Comparison of ENCODE assay signal across 8 cellular contexts in genomic region chr3:124780767-124781485, GRCh38. TPM values are rescaled to one million over a fixed set of nuclear protein-coding genes. Genes with fewer than 3 reads are reported as not detected.
DNase-seq lines count a peak whose midpoint lies in the region; ATAC-seq and TF ChIP-seq lines count a peak whose summit lies in the region.

No MANE protein-coding gene starts in this region.

- H3K36me3 ChIP-seq in Loucy (ENCODE audit: insufficient read depth, low read length) (no peaks in the 10 kb centered on the region), brain microvascular endothelial cell (replicated peaks) (peaks cover 12% of the 10 kb centered on the region)

- in situ Hi-C loops in brain microvascular endothelial cell (cut with HindIII; ENCODE audit: low pct_ligation_motif_present, low sequenced_read_pairs), result no loop called here

- H2AFZ ChIP-seq in Loucy (ENCODE audit: low read length), result 0 out of 2 replicates have a peak overlapping the region, but pooled peaks have one; percentile 39

- H3K9me2 ChIP-seq in Loucy (replicated peaks; ENCODE audit: low read depth, low read length), result no peaks in the 10 kb centered on the region

- no peak overlapping the region for H3K27ac Mint-ChIP-seq in T-cell

- no peaks in the 10 kb centered on the region for H3F3A ChIP-seq in Loucy (ENCODE audit: low read depth)

- H3K27ac ChIP-seq in brain microvascular endothelial cell (peak overlapping the region; percentile 56), substantia nigra (ENCODE audit: low read depth, low read length, poor library complexity, severe bottlenecking) (peak overlapping the region; percentile 85)

- POLR2A ChIA-PET in T-cell (lab: Charles Lee), result no interaction called here

- peaks cover 0 to 3% of the 10 kb centered on the region in 2 donors for H3K27me3 Mint-ChIP-seq in T-cell

- H3K4me2 ChIP-seq in Loucy (ENCODE audit: low read depth, low read length, poor library complexity, severe bottlenecking), result no peak overlapping the region

- no peak overlapping the region for H3K4me3 Mint-ChIP-seq in T-cell

- no peaks in the 10 kb centered on the region for H3K79me2 ChIP-seq in Loucy (ENCODE audit: insufficient read depth, low read length)

- H3K4me1 ChIP-seq in Loucy (ENCODE audit: insufficient read depth, low read length, poor library complexity, severe bottlenecking), result no peaks in the 10 kb centered on the region

- peak; percentile 70 for DNase-seq in brain microvascular endothelial cell
- DNase-seq in left kidney (ENCODE audit: low read depth, low spot score), result peak; percentile 82
- DNase-seq in substantia nigra (lab: John Stamatoyannopoulos, UW), result peak in 47 of 49 donors; percentile 35 to 89 (median 71)
- no peak for DNase-seq in stimulated activated CD4-positive, alpha-beta T cell treated with anti-CD3 and anti-CD28 coated beads, Interleukin-4, amount 100 ng/mL, for 1 hour
- no peak for DNase-seq in T-cell
- DNase-seq in GM03348 (ENCODE audit: low spot score), result no peak

- H4K20me1 ChIP-seq in Loucy (ENCODE audit: insufficient read depth, low read length, poor library complexity, severe bottlenecking), result no peaks in the 10 kb centered on the region

- H3K27me3 ChIP-seq in Loucy (ENCODE audit: insufficient read depth, low read length, poor library complexity, severe bottlenecking) (no peaks in the 10 kb centered on the region), brain microvascular endothelial cell (replicated peaks) (no peaks in the 10 kb centered on the region)

- no peak overlapping the region for H3K4me3 ChIP-seq in Loucy (ENCODE audit: low read length, poor library complexity, severe bottlenecking)
- no peak overlapping the region for H3K4me3 ChIP-seq in brain microvascular endothelial cell (ENCODE audit: low read depth, low read length)

- no peaks in the 10 kb centered on the region for H3K36me3 Mint-ChIP-seq in T-cell

- no peaks in the 10 kb centered on the region for H3K9me3 ChIP-seq in Loucy (ENCODE audit: insufficient read depth, low read depth, low read length)

- CTCF ChIA-PET in T-cell (lab: Charles Lee), result interaction anchor here in 1 of 2 donors (0.6 kb wide), 1 partner anchor 15 kb away, joined by 3 read pairs; no protein-coding TSS in a partner anchor

- no peak overlapping the region for H3K9ac ChIP-seq in Loucy (ENCODE audit: low read depth, low read length, poor library complexity, severe bottlenecking)

- TF ChIP-seq CTCF in Loucy (conservative IDR thresholded peaks at IDR 0.05; ENCODE audit: low read length) (no peak), brain microvascular endothelial cell (IDR thresholded peaks at IDR 0.05; ENCODE audit: low read depth, low read length, missing control alignments) (no peak)

- peaks cover 6 to 12% (median 9%) of the 10 kb centered on the region in 3 donors for H3K4me1 Mint-ChIP-seq in T-cell

- no peak for ATAC-seq in activated CD4-positive, CD25-positive, alpha-beta regulatory T cell treated with anti-CD3 and anti-CD28 coated beads, Interleukin-2, amount 50 U/mL, for 24 hours
- no peak for ATAC-seq in T-cell (replicated peaks in 1 of 4)

- no peaks in the 10 kb centered on the region for H3K9me3 Mint-ChIP-seq in T-cell

RNA-seq across cellular contexts. Expression of gene UMPS, which starts 50.7 kb away (rescaled TPM):
- 10 to 100 TPM; 14.9 to 29.6 (median 21.1) TPM for total RNA-seq in T-cell

Comparison
In these comparisons a context has a peak if more than half of its experiments do, and no peak if none do; other contexts are left out.
1. DNase-seq: peak in brain microvascular endothelial cell (single experiment), left kidney (single experiment) and substantia nigra (47 of 49); none in stimulated activated CD4-positive, alpha-beta T cell treated with anti-CD3 and anti-CD28 coated beads, Interleukin-4, amount 100 ng/mL, for 1 hour (single experiment), T-cell (0 of 34) and GM03348 (single experiment).